Comparison of ENCODE assay signal across 30 cellular contexts in genomic region chr18:66210875-66211274, GRCh38.
"Had no signal": no experiment of that assay in that cellular context is flagged by ENCODE, and none has a peak within 500 bp of the region (broad histone marks: within the 10 kb centered on the region; RNA-seq: fewer than 3 reads in every experiment).

No MANE protein-coding gene starts in this region.

- DNase-seq: activated B cell treated with CpG ODN at 0.5 μM for 24 hours; activated CD4-positive, alpha-beta memory T cell treated with anti-CD3 and anti-CD28 coated beads for 36 hours; activated CD4-positive, alpha-beta T cell treated with anti-CD3 and anti-CD28 coated beads for 4 hours; activated CD4-positive, alpha-beta T cell treated with anti-CD3 and anti-CD28 coated beads, Interleukin-2, amount 10 ng/mL, durations not matched to agents 24 days and 14 days; activated CD4-positive, alpha-beta T cell treated with anti-CD3 and anti-CD28 coated beads, Interleukin-2, amount 50 U/mL, for 1 hour; activated CD4-positive, alpha-beta T cell treated with anti-CD3 and anti-CD28 coated beads, Interleukin-2, amount 50 U/mL, for 4 hours; activated CD4-positive, CD25-positive, alpha-beta regulatory T cell treated with anti-CD3 and anti-CD28 coated beads, Interleukin-2, amount 50 U/mL, for 72 hours; activated CD8-positive, alpha-beta memory T cell treated with anti-CD3 and anti-CD28 coated beads, Interleukin-2, amount 50 U/mL, for 4 hours; activated CD8-positive, alpha-beta T cell treated with anti-CD3 and anti-CD28 coated beads for 36 hours; activated effector memory CD4-positive, alpha-beta T cell treated with anti-CD3 and anti-CD28 coated beads, Interleukin-2, amount 50 U/mL, for 16 hours; activated gamma-delta T cell treated with Interleukin-2 at 50 U/mL for 16 hours; activated naive CD4-positive, alpha-beta T cell; activated naive CD4-positive, alpha-beta T cell treated with anti-CD3 and anti-CD28 coated beads for 36 hours; activated naive CD4-positive, alpha-beta T cell treated with anti-CD3 and anti-CD28 coated beads, Interleukin-2, amount 50 U/mL, for 16 hours; activated naive CD8-positive, alpha-beta T cell treated with anti-CD3 and anti-CD28 coated beads for 36 hours; activated T-cell treated with anti-CD3 and anti-CD28 coated beads, Interleukin-2, amount 50 U/mL, for 24 hours; activated T-cell treated with anti-CD3 and anti-CD28 coated beads, Interleukin-2, amount 50 U/mL, for 48 hours; adrenal gland; amniotic stem cell; aorta; body of pancreas; central memory CD4-positive, alpha-beta T cell; T-helper 1 cell; T-helper 2 cell; T-helper 9 cell had no signal

- H3K27ac Mint-ChIP-seq: activated B cell treated with CpG ODN at 0.5 μM for 24 hours; activated CD4-positive, alpha-beta memory T cell treated with anti-CD3 and anti-CD28 coated beads for 36 hours; activated CD4-positive, alpha-beta T cell treated with anti-CD3 and anti-CD28 coated beads, Interleukin-2, amount 10 ng/mL, durations not matched to agents 24 days and 14 days; activated CD8-positive, alpha-beta T cell treated with anti-CD3 and anti-CD28 coated beads for 36 hours; activated naive CD4-positive, alpha-beta T cell treated with anti-CD3 and anti-CD28 coated beads for 36 hours; activated naive CD4-positive, alpha-beta T cell treated with anti-CD3 and anti-CD28 coated beads, Interleukin-2, amount 50 U/mL, for 72 hours; activated naive CD8-positive, alpha-beta T cell treated with anti-CD3 and anti-CD28 coated beads for 36 hours; activated T-cell treated with anti-CD3 and anti-CD28 coated beads, Interleukin-2, amount 50 U/mL, for 24 hours; activated T-helper 2 cell treated with anti-CD3 and anti-CD28 coated beads, Interferon-gamma antibody, Interleukin-2, Interleukin-4, amounts not matched to agents 10 μg/mL and 5 μg/mL and 100 μg/mL, durations not matched to agents 14 hours and 24 hours and 36 hours; T-helper 1 cell treated with Interleukin-12 subunit alpha and Interleukin-12 subunit beta and Interleukin-4 antibody, amounts not matched to agents 30 μg/mL and 1 μg/mL, for 36 hours; T-helper 2 cell treated with Interferon-gamma antibody and Interleukin-4, amounts not matched to agents 5 μg/mL and 100 μg/mL, for 36 hours had no signal

- H3K36me3 ChIP-seq: adrenal gland had no signal

- H3K27ac ChIP-seq: adrenal gland, body of pancreas, VCaP had no signal

- H3K4me3 Mint-ChIP-seq: activated B cell treated with CpG ODN at 0.5 μM for 24 hours; activated CD4-positive, alpha-beta memory T cell treated with anti-CD3 and anti-CD28 coated beads for 36 hours; activated CD4-positive, alpha-beta T cell treated with anti-CD3 and anti-CD28 coated beads, Interleukin-2, amount 10 ng/mL, durations not matched to agents 24 days and 14 days; activated CD8-positive, alpha-beta T cell treated with anti-CD3 and anti-CD28 coated beads for 36 hours; activated naive CD4-positive, alpha-beta T cell treated with anti-CD3 and anti-CD28 coated beads for 36 hours; activated naive CD8-positive, alpha-beta T cell treated with anti-CD3 and anti-CD28 coated beads for 36 hours; activated T-cell treated with anti-CD3 and anti-CD28 coated beads, Interleukin-2, amount 50 U/mL, for 24 hours; T-helper 1 cell treated with Interleukin-12 subunit alpha and Interleukin-12 subunit beta and Interleukin-4 antibody, amounts not matched to agents 30 μg/mL and 1 μg/mL, for 36 hours; T-helper 2 cell treated with Interferon-gamma antibody and Interleukin-4, amounts not matched to agents 5 μg/mL and 100 μg/mL, for 36 hours had no signal

- H3K27me3 ChIP-seq: adrenal gland, body of pancreas had no signal

- ATAC-seq: activated CD8-positive, alpha-beta T cell treated with anti-CD3 and anti-CD28 coated beads for 36 hours; activated naive CD4-positive, alpha-beta T cell treated with anti-CD3 and anti-CD28 coated beads, Interleukin-2, amount 50 U/mL, for 72 hours; body of pancreas had no signal

- H3K4me1 Mint-ChIP-seq: activated B cell treated with CpG ODN at 0.5 μM for 24 hours; activated CD4-positive, alpha-beta T cell treated with anti-CD3 and anti-CD28 coated beads, Interleukin-2, amount 10 ng/mL, durations not matched to agents 24 days and 14 days; activated naive CD8-positive, alpha-beta T cell treated with anti-CD3 and anti-CD28 coated beads for 36 hours had no signal

- H3K36me3 Mint-ChIP-seq: activated CD4-positive, alpha-beta memory T cell treated with anti-CD3 and anti-CD28 coated beads for 36 hours; activated naive CD4-positive, alpha-beta T cell treated with anti-CD3 and anti-CD28 coated beads, Interleukin-2, amount 50 U/mL, for 72 hours; activated naive CD8-positive, alpha-beta T cell treated with anti-CD3 and anti-CD28 coated beads for 36 hours had no signal

- H3K4me1 ChIP-seq: adrenal gland, body of pancreas had no signal

- H3K9me3 ChIP-seq: adrenal gland, body of pancreas had no signal

- H3K9me3 Mint-ChIP-seq: activated CD4-positive, alpha-beta T cell treated with anti-CD3 and anti-CD28 coated beads, Interleukin-2, amount 10 ng/mL, durations not matched to agents 24 days and 14 days; activated naive CD8-positive, alpha-beta T cell treated with anti-CD3 and anti-CD28 coated beads for 36 hours had no signal

- H3K27me3 Mint-ChIP-seq: activated B cell treated with CpG ODN at 0.5 μM for 24 hours; activated CD4-positive, alpha-beta memory T cell treated with anti-CD3 and anti-CD28 coated beads for 36 hours; activated CD4-positive, alpha-beta T cell treated with anti-CD3 and anti-CD28 coated beads, Interleukin-2, amount 10 ng/mL, durations not matched to agents 24 days and 14 days; activated CD8-positive, alpha-beta T cell treated with anti-CD3 and anti-CD28 coated beads for 36 hours; activated naive CD8-positive, alpha-beta T cell treated with anti-CD3 and anti-CD28 coated beads for 36 hours; activated T-cell treated with anti-CD3 and anti-CD28 coated beads, Interleukin-2, amount 50 U/mL, for 24 hours had no signal

- H3K4me3 ChIP-seq: adrenal gland, body of pancreas had no signal
